In genomic region chr1:109786531-109787021, GRCh38 we compare ENCODE assay signal across 14 cellular contexts. TPM values are rescaled to one million over a fixed set of nuclear protein-coding genes. Genes with fewer than 3 reads are reported as not detected.
DNase-seq lines count a peak whose midpoint lies in the region; ATAC-seq, FAIRE-seq and TF ChIP-seq lines count a peak whose summit lies in the region.
"Had no signal": no experiment of that assay in that cellular context is flagged by ENCODE, and none has a peak within 500 bp of the region (broad histone marks: within the 10 kb centered on the region; RNA-seq: fewer than 3 reads in every experiment).

No MANE protein-coding gene starts in this region.

- no peaks in the 10 kb centered on the region for H3K36me3 ChIP-seq in mesenchymal stem cell (ENCODE audit: control insufficient read depth in 1 of 2, insufficient read depth in 2 of 2, low read depth in 1 of 2, low read length in 2 of 2)

- TF ChIP-seq CTCF in A549 (IDR thresholded peaks at IDR 0.05) = no peak
- no peak for TF ChIP-seq CTCF in natural killer cell (IDR thresholded peaks at IDR 0.05)

- no peak overlapping the region for H3K23ac ChIP-seq in mesenchymal stem cell (ENCODE audit: low read length in 2 of 2)

- no peak for TF ChIP-seq EP300 in A549 (IDR thresholded peaks at IDR 0.05)

- peaks cover 4% of the 10 kb centered on the region; the same call in 2 of the 3 replicates for H3K9me3 ChIP-seq in A549
- no peaks in the 10 kb centered on the region for H3K9me3 ChIP-seq in mesenchymal stem cell (ENCODE audit: control insufficient read depth, low read length)

- H3K9ac ChIP-seq in mesenchymal stem cell (ENCODE audit: low read length) = no peak overlapping the region

- TF ChIP-seq POLR2A in A549 (IDR thresholded peaks at IDR 0.05; ENCODE audit: low read length) = no peak

- H3K4me1 Mint-ChIP-seq in natural killer cell = peaks cover 51 to 57% of the 10 kb centered on the region in 2 donors

- H2BK5ac ChIP-seq in mesenchymal stem cell (ENCODE audit: low read depth, low read length, poor library complexity, severe bottlenecking) = no peak overlapping the region

- ATAC-seq in A549 (peak; percentile 67 to 79), natural killer cell (no peak), HG02840 (IDR thresholded peaks at IDR 0.05; ENCODE audit: low FRiP score, unreplicated experiment) (no peak)
- ATAC-seq: CD8-positive, alpha-beta T cell had no signal

- H2BK12ac ChIP-seq in mesenchymal stem cell (ENCODE audit: low read length in 2 of 2) = peak overlapping the region; percentile 49 to 96

- H3K4me2 ChIP-seq in A549 (peak overlapping the region; percentile 60), mesenchymal stem cell (ENCODE audit: low read length, poor library complexity, severe bottlenecking) (no peak overlapping the region)

- 25% methylated on average over 6 of the region's 6 CpGs for WGBS in A549 (ENCODE audit: missing lambda C conversion rate)
- WGBS in mesenchymal stem cell = 69% methylated on average over 6 of the region's 6 CpGs

- peaks cover 36 to 51% of the 10 kb centered on the region in 2 donors for H3K27me3 Mint-ChIP-seq in natural killer cell (ENCODE audit: low read depth in 2 of 2)

- H2BK15ac ChIP-seq in mesenchymal stem cell (ENCODE audit: low read depth, poor library complexity, severe bottlenecking) = peak overlapping the region; percentile 73

- no peak overlapping the region for H2AFZ ChIP-seq in mesenchymal stem cell (ENCODE audit: low read depth, low read length)

- H3K27ac Mint-ChIP-seq in natural killer cell = no peak overlapping the region
- H3K27ac Mint-ChIP-seq: CD8-positive, alpha-beta T cell had no signal

- H3K4ac ChIP-seq in mesenchymal stem cell (ENCODE audit: low read depth in 1 of 2, low read length in 2 of 2) = peak overlapping the region; percentile 46 to 86

- no peaks in the 10 kb centered on the region for H3K27me3 ChIP-seq in mesenchymal stem cell (ENCODE audit: control insufficient read depth in 1 of 2, insufficient read depth in 1 of 2, low read length in 2 of 2)

- peak; percentile 67 to 89 for DNase-seq in A549 (ENCODE audit: low read depth in 1 of 2, low spot score in 1 of 2)
- peak; percentile 26 for DNase-seq in G401 (ENCODE audit: low spot score)
- DNase-seq in brain pericyte (ENCODE audit: low read depth, low spot score) = peak; percentile 40
- peak; percentile 75 for DNase-seq in mesenchymal stem cell
- no peak for DNase-seq in DMS114 treated with DMSO at 0.1 percent for 48 hours (lab: John Stamatoyannopoulos, UW; ENCODE audit: unreplicated experiment)
- no peak for DNase-seq in natural killer cell
- no peak for DNase-seq in NCI-H2081 (lab: John Stamatoyannopoulos, UW)
- DNase-seq: activated CD4-positive, CD25-positive, alpha-beta regulatory T cell; CD8-positive, alpha-beta T cell; dermis blood vessel endothelial cell; NCI-H1417 treated with DMSO at 0.1 percent for 48 hours; stimulated activated naive CD4-positive, alpha-beta T cell treated with Interleukin-2 at 50 U/mL for 16 hours had no signal

- H3K27ac ChIP-seq in A549 (peak overlapping the region; percentile 86 to 98), mesenchymal stem cell (ENCODE audit: low read length, poor library complexity, severe bottlenecking) (no peak overlapping the region)

- H3K4me3 ChIP-seq in A549 = no peak overlapping the region
- H3K4me3 ChIP-seq in mesenchymal stem cell (ENCODE audit: insufficient read depth in 1 of 2, low read depth in 1 of 2, low read length in 2 of 2) = no peak overlapping the region

- H4K91ac ChIP-seq in mesenchymal stem cell (ENCODE audit: low read length) = no peak overlapping the region

- H2BK120ac ChIP-seq in mesenchymal stem cell (ENCODE audit: low read depth, low read length) = peak overlapping the region; percentile 6

- H3K4me1 ChIP-seq in A549 = peaks cover 84% of the 10 kb centered on the region
- H3K4me1 ChIP-seq in mesenchymal stem cell (ENCODE audit: control insufficient read depth, insufficient read depth, low read depth, low read length) = peaks cover 66% of the 10 kb centered on the region

- in situ Hi-C loops in G401 (cut with HindIII; ENCODE audit: low sequenced_read_pairs) = no loop called here

- peak overlapping the region; percentile 33 for H2AK5ac ChIP-seq in mesenchymal stem cell (ENCODE audit: low read length, severe bottlenecking)

- POLR2A ChIA-PET in A549 (lab: Yijun Ruan, JAX) = no interaction called here

- no peak overlapping the region for H3K14ac ChIP-seq in mesenchymal stem cell (ENCODE audit: low read length in 2 of 2)

- CTCF ChIA-PET in A549 (lab: Yijun Ruan, JAX) = interaction anchor here (1.2 to 28.1 kb wide), 6 partner anchors 10 to 194 kb away, joined by 3 to 969 read pairs (median 4); partner anchors contain the start of gene AHCYL1

- H3K79me1 ChIP-seq in mesenchymal stem cell (replicated peaks; ENCODE audit: low read length, poor library complexity, severe bottlenecking) = no peaks in the 10 kb centered on the region

- FAIRE-seq in A549 (lab: Jason Lieb, UNC) = no peak
- FAIRE-seq: RCC 7860 had no signal

- peak overlapping the region; percentile 66 for H4K8ac ChIP-seq in mesenchymal stem cell (ENCODE audit: low read length)

- H3K4me3 Mint-ChIP-seq in natural killer cell = no peak overlapping the region
- H3K4me3 Mint-ChIP-seq: CD8-positive, alpha-beta T cell had no signal

- H3K9me3 Mint-ChIP-seq in natural killer cell = no peaks in the 10 kb centered on the region
- H3K9me3 Mint-ChIP-seq: CD8-positive, alpha-beta T cell had no signal

- H3K18ac ChIP-seq in mesenchymal stem cell (ENCODE audit: low read depth in 1 of 2, low read length in 2 of 2) = peak overlapping the region; percentile 64 to 82

- no peaks in the 10 kb centered on the region for H3K36me3 Mint-ChIP-seq in natural killer cell
- H3K36me3 Mint-ChIP-seq: CD8-positive, alpha-beta T cell had no signal

- intact Hi-C loops in natural killer cell (cut with micrococcal nuclease) = no loop called here

- TF ChIP-seq RAD21 in A549 (conservative IDR thresholded peaks at IDR 0.05 in 1 of 2, IDR thresholded peaks at IDR 0.05 in 1 of 2) = no peak

TF ChIP-seq in A549, 52 proteins besides CTCF, POLR2A, EP300 and RAD21:
- TF ChIP-seq HOXB5 (CRISPR knock-in tag; IDR thresholded peaks at IDR 0.05) (peak; percentile 12; the same call in 1 of the 2 replicates), MAX (IDR thresholded peaks at IDR 0.05) (0 out of 2 replicates have a peak, but pooled peaks have one; percentile 19), REST (IDR thresholded peaks at IDR 0.05) (no peak)

RNA-seq across cellular contexts. Expression of gene EPS8L3, which starts 22.9 kb away (rescaled TPM):
- polyA plus RNA-seq in A549 (2011; rRNA removed) (5.1 and 7.4 TPM in 2 replicates), A549 (2017; fragmentation: RNase III; extraction: RNeasy Plus Mini Kit Qiagen cat#74134 plus additional on column Dnase treatment) (1.4 to 3.3 TPM (median 2.4 TPM) in 3 replicates)
- polyA plus RNA-seq in A549 (2012; cell fraction: cytosol; rRNA removed) = 1.3 and 1.5 TPM in 2 replicates
- 8.6 and 9.1 TPM in 2 replicates for polyA plus RNA-seq in A549 (2012; cell fraction: nucleus; rRNA removed)
- polyA minus RNA-seq in A549 (2011; rRNA and poly(A)+ RNA removed) = 7.1 and 7.4 TPM in 2 replicates
- total RNA-seq in G401 (2014; rRNA removed; shearing (Covaris generic)) = not detected in 2 replicates
- polyA plus RNA-seq in mesenchymal stem cell (2013, experiment 1 of 2) = not detected
- not detected for polyA plus RNA-seq in mesenchymal stem cell (2013, experiment 2 of 2)
- total RNA-seq in natural killer cell = under 1 TPM in 1 of 3 donors, not detected in 2; 0.47 TPM
- total RNA-seq: CD8-positive, alpha-beta T cell; dermis blood vessel endothelial cell had no signal

RNA-seq across cellular contexts. Expression of gene GSTM3, which starts 45.7 kb away (rescaled TPM):
- polyA plus RNA-seq in A549 (2011; rRNA removed) (55.7 and 67.6 TPM in 2 replicates), A549 (2017; fragmentation: RNase III; extraction: RNeasy Plus Mini Kit Qiagen cat#74134 plus additional on column Dnase treatment) (39.8 to 44.1 TPM (median 43.0 TPM) in 3 replicates)
- 29.1 and 30.9 TPM in 2 replicates for polyA plus RNA-seq in A549 (2012; cell fraction: cytosol; rRNA removed)
- polyA plus RNA-seq in A549 (2012; cell fraction: nucleus; rRNA removed) = 13.2 and 19.5 TPM in 2 replicates
- polyA minus RNA-seq in A549 (2011; rRNA and poly(A)+ RNA removed) = 15.9 and 18.2 TPM in 2 replicates
- total RNA-seq in G401 (2014; rRNA removed; shearing (Covaris generic)) = 0.51 and 0.55 TPM in 2 replicates
- 203 TPM for polyA plus RNA-seq in mesenchymal stem cell (2013, experiment 1 of 2)
- 207 TPM for polyA plus RNA-seq in mesenchymal stem cell (2013, experiment 2 of 2)
- 1 to 10 TPM; 1.7 to 3.0 (median 3.0) TPM for total RNA-seq in natural killer cell

Comparison
In these comparisons a context has a peak if more than half of its experiments do, and no peak if none do; other contexts are left out.
1. ATAC-seq: peak in A549 (2 of 2); none in natural killer cell (0 of 3) and HG02840 (single experiment).
2. DNase-seq: peak in A549 (2 of 2), G401 (single experiment), brain pericyte (single experiment) and mesenchymal stem cell (single experiment); none in DMS114 treated with DMSO at 0.1 percent for 48 hours (single experiment), natural killer cell (single experiment) and NCI-H2081 (0 of 2).